In genomic region chr4:73723029-73723428, GRCh38 we compare ENCODE assay signal across 16 cellular contexts. TPM values are rescaled to one million over a fixed set of nuclear protein-coding genes. Genes with fewer than 3 reads are reported as not detected.
DNase-seq lines count a peak whose midpoint lies in the region; ATAC-seq and TF ChIP-seq lines count a peak whose summit lies in the region.
"Had no signal": no experiment of that assay in that cellular context is flagged by ENCODE, and none has a peak within 500 bp of the region (broad histone marks: within the 10 kb centered on the region; RNA-seq: fewer than 3 reads in every experiment).

No MANE protein-coding gene starts in this region.

- H3K27me3 Mint-ChIP-seq in effector memory CD8-positive, alpha-beta T cell: no peaks in the 10 kb centered on the region

- TF ChIP-seq CTCF in foreskin keratinocyte (conservative IDR thresholded peaks at IDR 0.05) (no peak), right lobe of liver (IDR thresholded peaks at IDR 0.05) (no peak)

- peaks cover 67% of the 10 kb centered on the region for H3K4me1 ChIP-seq in ACC112 (ENCODE audit: control insufficient read depth, insufficient read depth, low read length, unreplicated experiment)
- peaks cover 36% of the 10 kb centered on the region for H3K4me1 ChIP-seq in foreskin keratinocyte
- no peaks in the 10 kb centered on the region for H3K4me1 ChIP-seq in right lobe of liver

- H3K27ac ChIP-seq in ACC112 (ENCODE audit: low read depth, low read length): peak overlapping the region; percentile 100
- no peak overlapping the region for H3K27ac ChIP-seq in foreskin keratinocyte
- H3K27ac ChIP-seq in right lobe of liver: no peak overlapping the region

- intact Hi-C loops in right lobe of liver (cut with DNase I): no loop called here

- no peaks in the 10 kb centered on the region for H3K79me2 ChIP-seq in ACC112 (ENCODE audit: control insufficient read depth, insufficient read depth, low read length, unreplicated experiment)

- DNase-seq in NCI-H226 (peak; percentile 42), amniotic epithelial cell (ENCODE audit: low read depth) (peak; percentile 52), iris pigment epithelial cell (ENCODE audit: low read depth) (peak; percentile 85), foreskin keratinocyte (no peak), OCI-M2 (lab: John Stamatoyannopoulos, UW; ENCODE audit: unreplicated experiment) (no peak), right lobe of liver (no peak)
- no peak for DNase-seq in effector memory CD8-positive, alpha-beta T cell
- DNase-seq: COR-L47, DMS153, H7, NCI-H1694 treated with DMSO at 0.1 percent for 48 hours, NCI-H446, NCI-H748 treated with DMSO at 0.1 percent for 48 hours had no signal

- no peak overlapping the region for H2AFZ ChIP-seq in ACC112 (ENCODE audit: low read length, unreplicated experiment)

- H3K4me3 ChIP-seq in ACC112 (ENCODE audit: low read depth, low read length) (no peak overlapping the region), right lobe of liver (no peak overlapping the region)

- H3K27ac Mint-ChIP-seq in effector memory CD8-positive, alpha-beta T cell: no peak overlapping the region
- H3K27ac Mint-ChIP-seq: IgD-negative memory B cell had no signal

- peaks cover 0 to 2% of the 10 kb centered on the region in 2 donors for H3K9me3 Mint-ChIP-seq in effector memory CD8-positive, alpha-beta T cell
- H3K9me3 Mint-ChIP-seq: IgD-negative memory B cell had no signal

- H3K9me3 ChIP-seq in right lobe of liver: no peaks in the 10 kb centered on the region

- H3K27me3 ChIP-seq in ACC112 (ENCODE audit: insufficient read depth, low read length) (no peaks in the 10 kb centered on the region), foreskin keratinocyte (no peaks in the 10 kb centered on the region), right lobe of liver (no peaks in the 10 kb centered on the region)

- H3K4me3 Mint-ChIP-seq in effector memory CD8-positive, alpha-beta T cell: no peak overlapping the region
- H3K4me3 Mint-ChIP-seq: CD14-positive monocyte, IgD-negative memory B cell had no signal

- no peak for ATAC-seq in effector memory CD8-positive, alpha-beta T cell (replicated peaks)
- ATAC-seq in foreskin keratinocyte: no peak
- no peak for ATAC-seq in right lobe of liver

- no peaks in the 10 kb centered on the region for H3K36me3 Mint-ChIP-seq in effector memory CD8-positive, alpha-beta T cell (ENCODE audit: insufficient read depth)
- H3K36me3 Mint-ChIP-seq: CD14-positive monocyte had no signal

- WGBS in right lobe of liver (ENCODE audit: insufficient coverage, low coverage, low lambda C conversion rate, missing lambda C conversion rate): 75% methylated on average over 4 of the region's 4 CpGs

- TF ChIP-seq POLR2A in right lobe of liver (IDR thresholded peaks at IDR 0.05): no peak

- H3K36me3 ChIP-seq in ACC112 (ENCODE audit: insufficient read depth, low read length) (no peaks in the 10 kb centered on the region), right lobe of liver (no peaks in the 10 kb centered on the region)

- H3K4me1 Mint-ChIP-seq in effector memory CD8-positive, alpha-beta T cell (ENCODE audit: low read depth in 2 of 2): no peaks in the 10 kb centered on the region

RNA-seq across cellular contexts. Expression of gene CXCL8, which starts 17.3 kb away (rescaled TPM):
- 2.5 and 2.9 TPM in 2 replicates for total RNA-seq in foreskin keratinocyte
- polyA plus RNA-seq in foreskin keratinocyte: 1.0 and 1.5 TPM in 2 replicates
- 10 to 100 TPM in 3 of 6 experiments, 1 to 10 TPM in 1, under 1 TPM in 2; 0.31 to 32.8 (median 12.9) TPM for total RNA-seq in right lobe of liver
- total RNA-seq: H7 had no signal

Comparison
In these comparisons a context has a peak if more than half of its experiments do, and no peak if none do; other contexts are left out.
1. DNase-seq: peak in NCI-H226 (single experiment), amniotic epithelial cell (single experiment) and iris pigment epithelial cell (single experiment); none in effector memory CD8-positive, alpha-beta T cell (0 of 3), foreskin keratinocyte (0 of 2), OCI-M2 (single experiment) and right lobe of liver (0 of 3).